ENCODE assay signal across 8 cellular contexts in the genomic region with DNA sequence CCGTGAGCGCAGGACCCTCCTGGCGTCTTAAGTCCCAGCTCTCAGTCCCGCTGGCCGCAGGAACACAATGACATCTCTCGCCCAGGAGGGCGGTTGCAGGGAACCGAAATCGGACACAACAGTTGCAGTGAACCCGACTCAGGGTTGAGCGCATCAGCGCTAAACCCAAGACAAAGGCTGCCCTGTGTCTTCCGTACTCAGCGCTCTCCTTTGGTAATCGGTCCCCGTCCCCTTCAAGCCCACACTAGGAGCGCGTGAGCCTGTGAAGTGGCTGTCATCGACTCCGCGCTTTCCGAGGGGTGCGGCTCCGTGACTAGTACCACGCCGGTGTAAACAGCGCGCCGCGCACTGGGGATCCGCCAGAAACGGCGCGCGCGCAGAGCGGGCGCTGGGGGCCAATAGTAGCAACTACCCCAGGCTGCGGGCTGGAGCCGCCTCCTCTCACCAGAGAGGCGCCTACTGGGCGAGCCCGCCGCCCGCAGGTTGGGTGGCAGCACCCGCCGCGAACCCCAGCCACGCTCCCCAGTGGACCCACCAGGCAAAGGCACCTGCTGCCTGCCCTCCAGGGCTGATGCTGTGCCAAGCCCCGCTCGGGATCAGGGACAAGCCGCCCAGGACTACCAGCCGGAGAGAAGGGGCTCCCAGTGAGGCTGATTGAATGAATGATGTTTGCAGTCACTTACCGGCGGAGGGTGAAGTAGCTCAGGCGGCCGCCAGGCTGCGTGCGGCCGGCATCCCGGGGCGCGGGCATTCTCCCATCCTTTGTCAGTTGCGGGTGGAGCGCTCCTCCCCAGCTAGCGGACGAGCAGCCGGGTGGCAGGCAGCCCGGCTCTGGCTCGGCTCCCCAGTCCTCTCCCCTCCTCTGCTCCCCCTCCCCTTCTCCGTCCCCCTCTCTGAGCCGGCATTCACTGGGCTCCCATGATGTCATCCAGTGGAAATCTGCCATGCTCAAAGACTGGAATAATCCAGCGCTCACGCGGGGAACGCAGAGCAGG.
DNase-seq lines count a peak whose midpoint lies in the region; ATAC-seq, FAIRE-seq and TF ChIP-seq lines count a peak whose summit lies in the region.

No MANE protein-coding gene starts in this region.

- BruUV-seq in HepG2 (replicated peaks; lab: Mats Ljungman, UMichigan), result no TSS peak

- TF ChIP-seq EP300 in HepG2 (IDR thresholded peaks at IDR 0.05; ENCODE audit: low read depth in 2 of 2, low read length in 2 of 2), result no peak
- TF ChIP-seq EP300 in HepG2 (CRISPR knock-in tag; IDR thresholded peaks at IDR 0.05; ENCODE audit: borderline replicate concordance), result no peak

- no peak for TF ChIP-seq CTCF in right lobe of liver (IDR thresholded peaks at IDR 0.05)
- no peak for TF ChIP-seq CTCF in HepG2 (CRISPR knock-in tag; IDR thresholded peaks at IDR 0.05)
- peak in 1 of 4 experiments; percentile 11 for TF ChIP-seq CTCF in uterus (IDR thresholded peaks at IDR 0.05)
- TF ChIP-seq CTCF in colonic mucosa (IDR thresholded peaks at IDR 0.05), result no peak

- no peak overlapping the region for H3K4me2 ChIP-seq in HepG2 (ENCODE audit: low read depth, low read length)

- no peak overlapping the region for H2AFZ ChIP-seq in HepG2 (ENCODE audit: low read length)

- no peak overlapping the region for H3K4me3 ChIP-seq in right lobe of liver
- no peak overlapping the region for H3K4me3 ChIP-seq in HepG2 (replicated peaks in 1 of 3; ENCODE audit: insufficient read depth in 1 of 3, low read depth in 2 of 3, low read length in 3 of 3)
- H3K4me3 ChIP-seq in uterus, result peak overlapping the region; percentile 22 to 23
- no peak overlapping the region for H3K4me3 ChIP-seq in colonic mucosa

- no peaks in the 10 kb centered on the region for H3K9me3 ChIP-seq in right lobe of liver
- no peaks in the 10 kb centered on the region for H3K9me3 ChIP-seq in HepG2 (ENCODE audit: low read length)
- H3K9me3 ChIP-seq in uterus, result no peaks in the 10 kb centered on the region
- H3K9me3 ChIP-seq in colonic mucosa, result no peaks in the 10 kb centered on the region

- H3K79me2 ChIP-seq in HepG2 (ENCODE audit: insufficient read depth, low read length), result no peaks in the 10 kb centered on the region

- ATAC-seq in right lobe of liver (peak in 1 of 4 donors; percentile 16), HepG2 (no peak; the same call in 1 of the 3 replicates)

- no peak for TF ChIP-seq RAD21 in HepG2 (CRISPR knock-in tag; IDR thresholded peaks at IDR 0.05)

- in situ Hi-C loops in HepG2 (cut with HindIII; ENCODE audit: extremely low pct_ligation_motif_present, low pct_unique_long_range_greater_than_20kb), result no loop called here

- H3K27me3 ChIP-seq in right lobe of liver (peaks cover 0 to 5% of the 10 kb centered on the region in 2 donors), HepG2 (ENCODE audit: control insufficient read depth in 1 of 2, insufficient read depth in 2 of 2, low read length in 2 of 2) (peaks cover 0 to 4% of the 10 kb centered on the region in 2 experiments; a peak in 1 of 5 replicates), uterus (no peaks in the 10 kb centered on the region), colonic mucosa (no peaks in the 10 kb centered on the region)

- H3K27ac ChIP-seq in right lobe of liver (no peak overlapping the region), HepG2 (ENCODE audit: extremely low read length, insufficient read depth, low read length) (no peak overlapping the region), cingulate gyrus (ENCODE audit: low read depth, low read length) (peak overlapping the region; percentile 96), uterus (no peak overlapping the region), colonic mucosa (no peak overlapping the region)

- H3K4me1 ChIP-seq in right lobe of liver (no peaks in the 10 kb centered on the region), HepG2 (ENCODE audit: insufficient read depth, low read length) (no peaks in the 10 kb centered on the region), uterus (no peaks in the 10 kb centered on the region), colonic mucosa (no peaks in the 10 kb centered on the region)

- FAIRE-seq in HepG2 (lab: Jason Lieb, UNC), result no peak

- POLR2A ChIA-PET in HepG2 (lab: Yijun Ruan, JAX), result no interaction called here

- peak in 2 of 3 donors; percentile 15 to 50 for DNase-seq in right lobe of liver
- DNase-seq in HepG2 (ENCODE audit: low spot score), result no peak
- DNase-seq in middle frontal gyrus (ENCODE audit: extremely low spot score, low spot score), result peak; percentile 88
- DNase-seq in uterus, result peak; percentile 19 to 52
- DNase-seq in colonic mucosa, result no peak
- DNase-seq in COLO829 (ENCODE audit: low spot score), result no peak
- DNase-seq in EL, result no peak

- TF ChIP-seq POLR2A in right lobe of liver (IDR thresholded peaks at IDR 0.05), result no peak
- no peak for TF ChIP-seq POLR2A in HepG2 (IDR thresholded peaks at IDR 0.05; ENCODE audit: insufficient read depth in 1 of 2, low read depth in 2 of 2, low read length in 2 of 2)
- TF ChIP-seq POLR2A in uterus (IDR thresholded peaks at IDR 0.05), result no peak

- CTCF ChIA-PET in HepG2 (lab: Yijun Ruan, JAX; ENCODE audit: low intra/inter-chr PET ratio, low total read pairs), result no interaction called here

- 8% methylated on average over 11 of the region's 76 CpGs for WGBS in right lobe of liver (ENCODE audit: insufficient coverage, low coverage, low lambda C conversion rate, missing lambda C conversion rate)
- 39% methylated on average over 24 of the region's 76 CpGs for whole genome bisulfite sequencing in HepG2 (ENCODE audit: low lambda C conversion rate)

- no peaks in the 10 kb centered on the region for H4K20me1 ChIP-seq in HepG2 (ENCODE audit: insufficient read depth, low read length)

- intact Hi-C loops in right lobe of liver (cut with DNase I) (no loop called here), HepG2 (cut with micrococcal nuclease; ENCODE audit: unreplicated experiment) (no loop called here), uterus (cut with DNase I; ENCODE audit: low total_unique reads) (no loop called here), colonic mucosa (cut with DNase I) (no loop called here)

- H3K36me3 ChIP-seq in right lobe of liver (no peaks in the 10 kb centered on the region), HepG2 (replicated peaks in 1 of 2; ENCODE audit: control insufficient read depth in 1 of 2, insufficient read depth in 2 of 2, low read length in 2 of 2) (no peaks in the 10 kb centered on the region), uterus (no peaks in the 10 kb centered on the region), colonic mucosa (no peaks in the 10 kb centered on the region)

- H3K9ac ChIP-seq in HepG2 (ENCODE audit: insufficient read depth, low read depth, low read length) (no peak overlapping the region), colonic mucosa (ENCODE audit: low read depth in 2 of 2, low read length in 2 of 2) (no peak overlapping the region)

TF ChIP-seq in HepG2, 621 proteins besides CTCF, POLR2A, EP300 and RAD21:
- TF ChIP-seq TBL1XR1 (IDR thresholded peaks at IDR 0.05; ENCODE audit: borderline replicate concordance, low read length, partially characterized antibody) (no peak), BCL6 (CRISPR knock-in tag; IDR thresholded peaks at IDR 0.05) (no peak), IKZF4 (CRISPR knock-in tag; IDR thresholded peaks at IDR 0.05; ENCODE audit: borderline replicate concordance, low read depth, not compliant biosample characterization) (no peak), SMARCE1 (IDR thresholded peaks at IDR 0.05; ENCODE audit: borderline replicate concordance) (no peak), YEATS2 (CRISPR knock-in tag; IDR thresholded peaks at IDR 0.05; ENCODE audit: borderline replicate concordance) (no peak)
- TF ChIP-seq, protein P1, sequence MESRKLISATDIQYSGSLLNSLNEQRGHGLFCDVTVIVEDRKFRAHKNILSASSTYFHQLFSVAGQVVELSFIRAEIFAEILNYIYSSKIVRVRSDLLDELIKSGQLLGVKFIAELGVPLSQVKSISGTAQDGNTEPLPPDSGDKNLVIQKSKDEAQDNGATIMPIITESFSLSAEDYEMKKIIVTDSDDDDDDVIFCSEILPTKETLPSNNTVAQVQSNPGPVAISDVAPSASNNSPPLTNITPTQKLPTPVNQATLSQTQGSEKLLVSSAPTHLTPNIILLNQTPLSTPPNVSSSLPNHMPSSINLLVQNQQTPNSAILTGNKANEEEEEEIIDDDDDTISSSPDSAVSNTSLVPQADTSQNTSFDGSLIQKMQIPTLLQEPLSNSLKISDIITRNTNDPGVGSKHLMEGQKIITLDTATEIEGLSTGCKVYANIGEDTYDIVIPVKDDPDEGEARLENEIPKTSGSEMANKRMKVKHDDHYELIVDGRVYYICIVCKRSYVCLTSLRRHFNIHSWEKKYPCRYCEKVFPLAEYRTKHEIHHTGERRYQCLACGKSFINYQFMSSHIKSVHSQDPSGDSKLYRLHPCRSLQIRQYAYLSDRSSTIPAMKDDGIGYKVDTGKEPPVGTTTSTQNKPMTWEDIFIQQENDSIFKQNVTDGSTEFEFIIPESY (CRISPR knock-in tag; IDR thresholded peaks at IDR 0.05), result no peak
- TF ChIP-seq, protein P2, sequence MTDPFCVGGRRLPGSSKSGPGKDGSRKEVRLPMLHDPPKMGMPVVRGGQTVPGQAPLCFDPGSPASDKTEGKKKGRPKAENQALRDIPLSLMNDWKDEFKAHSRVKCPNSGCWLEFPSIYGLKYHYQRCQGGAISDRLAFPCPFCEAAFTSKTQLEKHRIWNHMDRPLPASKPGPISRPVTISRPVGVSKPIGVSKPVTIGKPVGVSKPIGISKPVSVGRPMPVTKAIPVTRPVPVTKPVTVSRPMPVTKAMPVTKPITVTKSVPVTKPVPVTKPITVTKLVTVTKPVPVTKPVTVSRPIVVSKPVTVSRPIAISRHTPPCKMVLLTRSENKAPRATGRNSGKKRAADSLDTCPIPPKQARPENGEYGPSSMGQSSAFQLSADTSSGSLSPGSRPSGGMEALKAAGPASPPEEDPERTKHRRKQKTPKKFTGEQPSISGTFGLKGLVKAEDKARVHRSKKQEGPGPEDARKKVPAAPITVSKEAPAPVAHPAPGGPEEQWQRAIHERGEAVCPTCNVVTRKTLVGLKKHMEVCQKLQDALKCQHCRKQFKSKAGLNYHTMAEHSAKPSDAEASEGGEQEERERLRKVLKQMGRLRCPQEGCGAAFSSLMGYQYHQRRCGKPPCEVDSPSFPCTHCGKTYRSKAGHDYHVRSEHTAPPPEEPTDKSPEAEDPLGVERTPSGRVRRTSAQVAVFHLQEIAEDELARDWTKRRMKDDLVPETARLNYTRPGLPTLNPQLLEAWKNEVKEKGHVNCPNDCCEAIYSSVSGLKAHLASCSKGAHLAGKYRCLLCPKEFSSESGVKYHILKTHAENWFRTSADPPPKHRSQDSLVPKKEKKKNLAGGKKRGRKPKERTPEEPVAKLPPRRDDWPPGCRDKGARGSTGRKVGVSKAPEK (CRISPR knock-in tag; IDR thresholded peaks at IDR 0.05; ENCODE audit: borderline replicate concordance), result no peak

Comparison
In these comparisons a context has a peak if more than half of its experiments do, and no peak if none do; other contexts are left out.
1. DNase-seq: peak in right lobe of liver (2 of 3), middle frontal gyrus (single experiment) and uterus (2 of 2); none in HepG2 (single experiment), colonic mucosa (single experiment), COLO829 (single experiment) and EL (single experiment).
2. H3K4me3 ChIP-seq: peak in uterus (2 of 2); none in right lobe of liver (0 of 3), HepG2 (0 of 3) and colonic mucosa (single experiment).